17 cellular contexts compared by ENCODE assay signal in the genomic region with DNA sequence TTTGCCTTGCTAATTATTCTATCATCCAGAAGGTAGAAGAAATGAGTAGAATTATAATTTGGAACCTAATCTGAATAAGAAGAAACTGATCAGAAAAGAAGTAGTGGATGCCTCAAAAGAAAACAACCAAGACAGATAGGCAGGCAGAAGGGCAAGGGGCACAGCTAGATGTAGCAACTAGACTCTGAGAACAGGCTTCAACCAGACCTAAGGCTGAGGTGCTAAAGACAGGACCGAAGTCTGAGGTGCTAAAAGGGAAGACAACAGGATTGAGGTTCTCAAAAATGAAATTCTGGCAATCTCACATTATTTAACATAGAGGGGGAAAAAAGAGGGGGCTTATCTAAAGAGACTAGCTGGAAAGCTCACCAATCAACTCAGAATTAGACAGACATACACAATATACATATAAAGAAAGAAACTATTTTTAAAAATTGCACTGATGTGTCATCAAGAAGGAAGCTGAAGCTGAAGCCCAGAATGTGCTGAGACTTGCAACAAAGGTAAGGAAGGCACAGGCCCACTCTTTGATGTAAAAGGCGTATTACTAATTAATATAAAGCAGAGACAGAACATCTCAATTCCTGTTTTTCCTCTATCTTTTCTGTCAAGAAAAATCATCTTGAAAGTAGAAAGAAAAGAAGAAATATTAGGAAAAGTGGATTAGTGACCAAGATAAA. TPM values are rescaled to one million over a fixed set of nuclear protein-coding genes. Genes with fewer than 3 reads are reported as not detected.
A peak's percentile ranks its signal among the peaks of the same experiment; 100 is the strongest.
DNase-seq lines count a peak whose midpoint lies in the region; ATAC-seq and TF ChIP-seq lines count a peak whose summit lies in the region.
"Had no signal": no experiment of that assay in that cellular context is flagged by ENCODE, and none has a peak within 500 bp of the region (broad histone marks: within the 10 kb centered on the region; RNA-seq: fewer than 3 reads in every experiment).

No MANE protein-coding gene starts in this region.

- H3K27ac Mint-ChIP-seq in naive thymus-derived CD8-positive, alpha-beta T cell: peak overlapping the region in 6 of 10 donors; percentile 3 to 47 (median 22)
- H3K27ac Mint-ChIP-seq: activated naive CD8-positive, alpha-beta T cell treated with anti-CD3 and anti-CD28 coated beads, Interleukin-2, amount 10 ng/mL, durations not matched to agents 7 days and 5 days had no signal

- POLR2A ChIA-PET in RWPE1 (lab: Yijun Ruan, JAX; ENCODE audit: low non-redundant PET): no interaction called here
- POLR2A ChIA-PET in naive thymus-derived CD8-positive, alpha-beta T cell (lab: Charles Lee): no interaction called here

- peaks cover 1 to 24% (median 10%) of the 10 kb centered on the region in 4 donors for H3K4me1 Mint-ChIP-seq in naive thymus-derived CD8-positive, alpha-beta T cell
- H3K4me1 Mint-ChIP-seq: activated naive CD8-positive, alpha-beta T cell treated with anti-CD3 and anti-CD28 coated beads, Interleukin-2, amount 10 ng/mL, durations not matched to agents 7 days and 5 days had no signal

- H3K27me3 Mint-ChIP-seq in naive thymus-derived CD8-positive, alpha-beta T cell: no peaks in the 10 kb centered on the region
- H3K27me3 Mint-ChIP-seq: activated naive CD8-positive, alpha-beta T cell treated with anti-CD3 and anti-CD28 coated beads, Interleukin-2, amount 10 ng/mL, durations not matched to agents 7 days and 5 days had no signal

- H3K4me3 Mint-ChIP-seq in naive thymus-derived CD8-positive, alpha-beta T cell: no peak overlapping the region
- H3K4me3 Mint-ChIP-seq: activated naive CD8-positive, alpha-beta T cell treated with anti-CD3 and anti-CD28 coated beads, Interleukin-2, amount 10 ng/mL, durations not matched to agents 7 days and 5 days had no signal

- DNase-seq in EH (ENCODE audit: low read depth) (peak; percentile 25), RWPE1 (ENCODE audit: low spot score) (peak; percentile 63), epithelial cell of esophagus (ENCODE audit: low read depth) (peak; percentile 89), NCI-H2081 (lab: John Stamatoyannopoulos, UW) (no peak), LoVo (ENCODE audit: low spot score) (no peak)
- DNase-seq in naive thymus-derived CD8-positive, alpha-beta T cell: no peak
- no peak for DNase-seq in stimulated activated CD4-positive, alpha-beta T cell treated with anti-CD3 and anti-CD28 coated beads, Interleukin-12 subunit alpha, Interleukin-12 subunit beta, amount 100 ng/mL, for 4 hours
- DNase-seq in activated CD4-positive, CD25-positive, alpha-beta regulatory T cell treated with anti-CD3 and anti-CD28 coated beads, Interleukin-2, amount 50 U/mL, for 72 hours: no peak
- DNase-seq: activated CD4-positive, alpha-beta T cell treated with anti-CD3 and anti-CD28 coated beads for 4 hours; activated naive CD8-positive, alpha-beta T cell treated with anti-CD3 and anti-CD28 coated beads, Interleukin-2, amount 10 ng/mL, durations not matched to agents 7 days and 5 days; lower lobe of right lung; NCI-H1694 treated with DMSO at 0.1 percent for 48 hours; NCI-H510A treated with DMSO at 0.1 percent for 48 hours; retina; SHP77 treated with DMSO at 0.1 percent for 48 hours; T-helper 9 cell had no signal

- H3K4me3 ChIP-seq in epithelial cell of esophagus (ENCODE audit: low read length): no peak overlapping the region
- H3K4me3 ChIP-seq: gastroesophageal sphincter, lower lobe of right lung had no signal

- no peak for ATAC-seq in naive thymus-derived CD8-positive, alpha-beta T cell
- ATAC-seq: gastroesophageal sphincter, lower lobe of right lung had no signal

- H3K9me3 Mint-ChIP-seq in naive thymus-derived CD8-positive, alpha-beta T cell: no peaks in the 10 kb centered on the region
- H3K9me3 Mint-ChIP-seq: activated naive CD8-positive, alpha-beta T cell treated with anti-CD3 and anti-CD28 coated beads, Interleukin-2, amount 10 ng/mL, durations not matched to agents 7 days and 5 days had no signal

- no peak for TF ChIP-seq CTCF in RWPE1 (conservative IDR thresholded peaks at IDR 0.05; ENCODE audit: low read depth)
- no peak for TF ChIP-seq CTCF in epithelial cell of esophagus (IDR thresholded peaks at IDR 0.05; ENCODE audit: insufficient read depth, low read depth, low read length, missing control alignments)

- CTCF ChIA-PET in RWPE1 (lab: Yijun Ruan, JAX): no interaction called here

- H3K27ac ChIP-seq in RWPE1: peak overlapping the region; percentile 78
- H3K27ac ChIP-seq: gastroesophageal sphincter, lower lobe of right lung had no signal

- peaks cover 4 to 22% (median 9%) of the 10 kb centered on the region in 3 donors for H3K36me3 Mint-ChIP-seq in naive thymus-derived CD8-positive, alpha-beta T cell

RNA-seq across cellular contexts. Expression of a gene that starts 43.8 kb away (rescaled TPM):
- 10 to 100 TPM; 27.8 to 35.2 TPM for total RNA-seq in naive thymus-derived CD8-positive, alpha-beta T cell
- 1 to 10 TPM; 2.7 to 3.6 (median 2.7) TPM for polyA plus RNA-seq in naive thymus-derived CD8-positive, alpha-beta T cell

RNA-seq across cellular contexts. Expression of a gene that starts 45.7 kb away (rescaled TPM):
- total RNA-seq in naive thymus-derived CD8-positive, alpha-beta T cell: 10 to 100 TPM; 33.6 to 34.9 TPM
- polyA plus RNA-seq in naive thymus-derived CD8-positive, alpha-beta T cell: 10 to 100 TPM in 1 of 3 donors, 1 to 10 TPM in 2; 8.0 to 16.7 (median 9.9) TPM

Comparison
In these comparisons a context has a peak if more than half of its experiments do, and no peak if none do; other contexts are left out.
1. DNase-seq: peak in EH (single experiment), RWPE1 (single experiment) and epithelial cell of esophagus (single experiment); none in naive thymus-derived CD8-positive, alpha-beta T cell (0 of 10), NCI-H2081 (0 of 2), stimulated activated CD4-positive, alpha-beta T cell treated with anti-CD3 and anti-CD28 coated beads, Interleukin-12 subunit alpha, Interleukin-12 subunit beta, amount 100 ng/mL, for 4 hours (single experiment), activated CD4-positive, CD25-positive, alpha-beta regulatory T cell treated with anti-CD3 and anti-CD28 coated beads, Interleukin-2, amount 50 U/mL, for 72 hours (single experiment) and LoVo (single experiment).